2 cellular contexts compared by ENCODE assay signal in the genomic region with DNA sequence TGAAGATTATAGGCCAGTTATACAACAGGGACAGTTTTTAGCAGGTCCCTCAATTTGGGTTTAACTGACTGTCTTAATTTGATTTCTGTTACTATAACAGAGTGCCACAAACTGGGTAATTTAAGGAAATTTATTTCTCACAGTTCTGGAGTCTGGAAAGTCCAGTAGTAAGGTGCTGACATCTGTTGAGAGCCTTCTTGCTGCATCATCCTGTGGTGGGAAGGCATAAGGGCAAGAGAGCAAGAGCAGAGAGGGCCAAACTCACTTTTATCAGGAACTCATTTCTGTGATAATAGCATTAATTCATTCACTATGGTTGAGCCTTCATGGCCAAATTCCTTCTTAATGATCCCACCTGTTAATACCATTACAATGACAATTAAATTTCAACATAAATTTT.
TF ChIP-seq lines count a peak whose summit lies in the region.

No MANE protein-coding gene starts in this region.

TF ChIP-seq in IMR-90, 13 proteins besides CTCF, POLR2A, EP300 and RAD21:
- TF ChIP-seq NFE2L2 (IDR thresholded peaks at IDR 0.05; ENCODE audit: low read depth, low read length) (no peak), SMC3 (IDR thresholded peaks at IDR 0.05; ENCODE audit: low read depth, low read length) (no peak), MAFK (IDR thresholded peaks at IDR 0.05; ENCODE audit: low read depth, low read length) (no peak), MAZ (IDR thresholded peaks at IDR 0.05; ENCODE audit: borderline replicate concordance, low read depth, low read length) (no peak), CHD1 (IDR thresholded peaks at IDR 0.05; ENCODE audit: low read depth, low read length) (no peak), RFX5 (IDR thresholded peaks at IDR 0.05; ENCODE audit: low read depth, low read length) (no peak), MXI1 (IDR thresholded peaks at IDR 0.05; ENCODE audit: borderline replicate concordance, low read depth, low read length) (no peak), FOS (IDR thresholded peaks at IDR 0.05; ENCODE audit: low read depth, low read length) (no peak), RCOR1 (IDR thresholded peaks at IDR 0.05; ENCODE audit: insufficient replicate concordance, low read length) (no peak), BHLHE40 (IDR thresholded peaks at IDR 0.05; ENCODE audit: low read depth, low read length) (no peak), CEBPB (IDR thresholded peaks at IDR 0.05; ENCODE audit: low read depth, low read length) (no peak)
- TF ChIP-seq, protein P1, sequence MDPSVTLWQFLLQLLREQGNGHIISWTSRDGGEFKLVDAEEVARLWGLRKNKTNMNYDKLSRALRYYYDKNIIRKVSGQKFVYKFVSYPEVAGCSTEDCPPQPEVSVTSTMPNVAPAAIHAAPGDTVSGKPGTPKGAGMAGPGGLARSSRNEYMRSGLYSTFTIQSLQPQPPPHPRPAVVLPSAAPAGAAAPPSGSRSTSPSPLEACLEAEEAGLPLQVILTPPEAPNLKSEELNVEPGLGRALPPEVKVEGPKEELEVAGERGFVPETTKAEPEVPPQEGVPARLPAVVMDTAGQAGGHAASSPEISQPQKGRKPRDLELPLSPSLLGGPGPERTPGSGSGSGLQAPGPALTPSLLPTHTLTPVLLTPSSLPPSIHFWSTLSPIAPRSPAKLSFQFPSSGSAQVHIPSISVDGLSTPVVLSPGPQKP (IDR thresholded peaks at IDR 0.05; ENCODE audit: borderline replicate concordance, low read depth, low read length), result no peak
- TF ChIP-seq, protein P2, sequence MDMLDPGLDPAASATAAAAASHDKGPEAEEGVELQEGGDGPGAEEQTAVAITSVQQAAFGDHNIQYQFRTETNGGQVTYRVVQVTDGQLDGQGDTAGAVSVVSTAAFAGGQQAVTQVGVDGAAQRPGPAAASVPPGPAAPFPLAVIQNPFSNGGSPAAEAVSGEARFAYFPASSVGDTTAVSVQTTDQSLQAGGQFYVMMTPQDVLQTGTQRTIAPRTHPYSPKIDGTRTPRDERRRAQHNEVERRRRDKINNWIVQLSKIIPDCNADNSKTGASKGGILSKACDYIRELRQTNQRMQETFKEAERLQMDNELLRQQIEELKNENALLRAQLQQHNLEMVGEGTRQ (IDR thresholded peaks at IDR 0.05; ENCODE audit: low read depth, low read length), result no peak

TF ChIP-seq in H1, 55 proteins besides CTCF, POLR2A, EP300 and RAD21:
- TF ChIP-seq JUN (IDR thresholded peaks at IDR 0.05; ENCODE audit: low read depth, low read length) (no peak), CTBP2 (IDR thresholded peaks at IDR 0.05; ENCODE audit: borderline replicate concordance, insufficient read depth, insufficient read length, low read length) (no peak), ASH2L (IDR thresholded peaks at IDR 0.05; ENCODE audit: low read length) (no peak), SUZ12 (IDR thresholded peaks at IDR 0.05; ENCODE audit: low read length) (no peak), KDM4A (IDR thresholded peaks at IDR 0.05; ENCODE audit: low read depth, low read length, severe bottlenecking) (no peak), HDAC6 (IDR thresholded peaks at IDR 0.05; ENCODE audit: low read depth, low read length) (no peak)
